Comparison of ENCODE assay signal across 31 cellular contexts in genomic region chr16:26273607-26274006, GRCh38.
"Had no signal": no experiment of that assay in that cellular context is flagged by ENCODE, and none has a peak within 500 bp of the region (broad histone marks: within the 10 kb centered on the region; RNA-seq: fewer than 3 reads in every experiment).

No MANE protein-coding gene starts in this region.

- H2AFZ ChIP-seq: neural progenitor cell, parathyroid adenoma had no signal

- H3K79me2 ChIP-seq: parathyroid adenoma had no signal

- H3K9me3 ChIP-seq: ovary, testis, transverse colon, upper lobe of right lung, vagina had no signal

- H3K4me3 Mint-ChIP-seq: natural killer cell; nephron; neural progenitor cell; stimulated activated memory B cell treated with anti-CD40 and anti-IgM and Interleukin-4, amounts not matched to agents 10 μg/mL and 1 μg/mL and 100 μg/mL, for 72 hours; stimulated activated naive CD8-positive, alpha-beta T cell treated with anti-CD3 and anti-CD28 coated beads, Interleukin-15, amount 100 ng/mL, for 72 hours; type B pancreatic cell had no signal

- H3K4me1 ChIP-seq: parathyroid adenoma, psoas muscle, spleen, suprapubic skin, testis, tibial artery, transverse colon, upper lobe of right lung, vagina had no signal

- H3K4me3 ChIP-seq: neural progenitor cell, ovary, psoas muscle, skin epidermis, smooth muscle cell, spleen, suprapubic skin, testis, tibial artery, transverse colon, upper lobe of right lung, vagina had no signal

- H3K4me2 ChIP-seq: neural progenitor cell, smooth muscle cell had no signal

- H3K27ac Mint-ChIP-seq: natural killer cell; nephron; neural progenitor cell; progenitor cell of endocrine pancreas; stimulated activated memory B cell treated with anti-CD40 and anti-IgM and Interleukin-4, amounts not matched to agents 10 μg/mL and 1 μg/mL and 100 μg/mL, for 72 hours; stimulated activated naive CD8-positive, alpha-beta T cell treated with anti-CD3 and anti-CD28 coated beads, Interleukin-15, amount 100 ng/mL, for 72 hours; type B pancreatic cell had no signal

- H3K9me3 Mint-ChIP-seq: stimulated activated memory B cell treated with anti-CD40 and anti-IgM and Interleukin-4, amounts not matched to agents 10 μg/mL and 1 μg/mL and 100 μg/mL, for 72 hours; type B pancreatic cell had no signal

- H3K9ac ChIP-seq: neural progenitor cell, parathyroid adenoma had no signal

- H3K27ac ChIP-seq: neural progenitor cell, ovary, parathyroid adenoma, psoas muscle, skin epidermis, spleen, suprapubic skin, testis, tibial artery, transverse colon, upper lobe of right lung, vagina had no signal

- DNase-seq: natural killer cell; occipital lobe; ovary; posterior cingulate gyrus; psoas muscle; right cardiac atrium; spleen; stimulated activated CD4-positive, alpha-beta T cell treated with anti-CD3 and anti-CD28 coated beads, Interleukin-12 subunit alpha, Interleukin-12 subunit beta, amount 100 ng/mL, for 4 hours; stimulated activated CD4-positive, alpha-beta T cell treated with anti-CD3 and anti-CD28 coated beads, Interleukin-1b, Interleukin-23, amount 100 ng/mL, for 48 hours; stimulated activated CD4-positive, alpha-beta T cell treated with anti-CD3 and anti-CD28 coated beads, Interleukin-4, amount 100 ng/mL, for 1 hour; stimulated activated CD4-positive, alpha-beta T cell treated with anti-CD3 and anti-CD28 coated beads, Interleukin-4, amount 100 ng/mL, for 4 hours; stimulated activated CD8-positive, alpha-beta memory T cell treated with anti-CD3 and anti-CD28 coated beads, Interleukin-4, amount 100 ng/mL, for 48 hours; stimulated activated naive CD4-positive, alpha-beta T cell; stimulated activated naive CD8-positive, alpha-beta T cell treated with anti-CD3 and anti-CD28 coated beads, Interleukin-15, amount 100 ng/mL, for 72 hours; stimulated activated naive CD8-positive, alpha-beta T cell treated with anti-CD3 and anti-CD28 coated beads, Interleukin-15, Interleukin-2, amounts not matched to agents 100 U/mL and 50 U/mL, for 24 hours; substantia nigra; testis; tibial artery; transverse colon; upper lobe of right lung had no signal

- H3K4me1 Mint-ChIP-seq: nephron; stimulated activated memory B cell treated with anti-CD40 and anti-IgM and Interleukin-4, amounts not matched to agents 10 μg/mL and 1 μg/mL and 100 μg/mL, for 72 hours had no signal

- H3K36me3 ChIP-seq: neural progenitor cell, ovary, spleen, suprapubic skin, tibial artery, transverse colon, upper lobe of right lung, vagina had no signal

- H3K27me3 ChIP-seq: neural progenitor cell, ovary, spleen, suprapubic skin, testis, tibial artery, transverse colon, upper lobe of right lung, vagina had no signal

- ATAC-seq: natural killer cell; psoas muscle; right cardiac atrium; sciatic nerve; stimulated activated memory B cell treated with anti-CD40 and anti-IgM and Interleukin-4, amounts not matched to agents 10 μg/mL and 1 μg/mL and 100 μg/mL, for 72 hours; stimulated activated naive CD8-positive, alpha-beta T cell treated with anti-CD3 and anti-CD28 coated beads, Interleukin-15, amount 100 ng/mL, for 72 hours; stimulated activated naive CD8-positive, alpha-beta T cell treated with anti-CD3 and anti-CD28 coated beads, Interleukin-15, Interleukin-2, amounts not matched to agents 100 U/mL and 50 U/mL, for 24 hours; upper lobe of right lung had no signal

- H3K36me3 Mint-ChIP-seq: natural killer cell; stimulated activated memory B cell treated with anti-CD40 and anti-IgM and Interleukin-4, amounts not matched to agents 10 μg/mL and 1 μg/mL and 100 μg/mL, for 72 hours; type B pancreatic cell had no signal

- H3K27me3 Mint-ChIP-seq: stimulated activated memory B cell treated with anti-CD40 and anti-IgM and Interleukin-4, amounts not matched to agents 10 μg/mL and 1 μg/mL and 100 μg/mL, for 72 hours; stimulated activated naive CD8-positive, alpha-beta T cell treated with anti-CD3 and anti-CD28 coated beads, Interleukin-15, amount 100 ng/mL, for 72 hours; type B pancreatic cell had no signal
